ENCODE assay signal across 15 cellular contexts in genomic region chr1:86998727-86999126, GRCh38.
"Had no signal": no experiment of that assay in that cellular context is flagged by ENCODE, and none has a peak within 500 bp of the region (broad histone marks: within the 10 kb centered on the region; RNA-seq: fewer than 3 reads in every experiment).

No MANE protein-coding gene starts in this region.

- H3K36me3 Mint-ChIP-seq: natural killer cell treated with Interleukin-12 subunit alpha and Interleukin-12 subunit beta and Interleukin-15 and Interleukin-18, amount 100 ng/mL, for 72 hours had no signal

- H3K4me3 Mint-ChIP-seq: activated T-helper 1 cell treated with anti-CD3 and anti-CD28 coated beads, Interleukin-12 subunit alpha, Interleukin-12 subunit beta, Interleukin-2, Interleukin-4 antibody, amounts not matched to agents 30 ng/mL and 10 ng/mL and 1 ng/mL, durations not matched to agents 14 hours and 24 hours and 36 hours; natural killer cell treated with Interleukin-12 subunit alpha and Interleukin-12 subunit beta and Interleukin-15 and Interleukin-18, amount 100 ng/mL, for 72 hours had no signal

- H3K9me3 ChIP-seq: ascending aorta, right lobe of liver, stomach, thoracic aorta had no signal

- H3K4me1 ChIP-seq: ascending aorta had no signal

- H3K27me3 Mint-ChIP-seq: natural killer cell treated with Interleukin-12 subunit alpha and Interleukin-12 subunit beta and Interleukin-15 and Interleukin-18, amount 100 ng/mL, for 72 hours had no signal

- DNase-seq: activated CD4-positive, alpha-beta T cell treated with anti-CD3 and anti-CD28 coated beads, Interleukin-2, amount 50 U/mL, for 48 hours; activated naive CD4-positive, alpha-beta T cell treated with Interleukin-2 at 50 U/mL for 16 hours; central memory CD4-positive, alpha-beta T cell; effector CD4-positive, alpha-beta T cell; foreskin fibroblast; glutamatergic neuron; hypothalamus; right lobe of liver; stomach had no signal

- H3K27me3 ChIP-seq: ascending aorta, right lobe of liver, stomach had no signal

- H3K4me3 ChIP-seq: ascending aorta, coronary artery, right lobe of liver, smooth muscle cell, stomach, thoracic aorta had no signal

- H3K27ac Mint-ChIP-seq: activated T-helper 1 cell treated with anti-CD3 and anti-CD28 coated beads, Interleukin-12 subunit alpha, Interleukin-12 subunit beta, Interleukin-2, Interleukin-4 antibody, amounts not matched to agents 30 ng/mL and 10 ng/mL and 1 ng/mL, durations not matched to agents 14 hours and 24 hours and 36 hours; natural killer cell treated with Interleukin-12 subunit alpha and Interleukin-12 subunit beta and Interleukin-15 and Interleukin-18, amount 100 ng/mL, for 72 hours had no signal

- H3K36me3 ChIP-seq: ascending aorta, right lobe of liver, stomach, thoracic aorta had no signal

- H3K9me3 Mint-ChIP-seq: activated T-helper 1 cell treated with anti-CD3 and anti-CD28 coated beads, Interleukin-12 subunit alpha, Interleukin-12 subunit beta, Interleukin-2, Interleukin-4 antibody, amounts not matched to agents 30 ng/mL and 10 ng/mL and 1 ng/mL, durations not matched to agents 14 hours and 24 hours and 36 hours; natural killer cell treated with Interleukin-12 subunit alpha and Interleukin-12 subunit beta and Interleukin-15 and Interleukin-18, amount 100 ng/mL, for 72 hours had no signal

- H3K27ac ChIP-seq: ascending aorta, coronary artery, right lobe of liver, stomach, thoracic aorta had no signal

- ATAC-seq: natural killer cell treated with Interleukin-12 subunit alpha and Interleukin-12 subunit beta and Interleukin-15 and Interleukin-18, amount 100 ng/mL, for 72 hours; right lobe of liver had no signal
